14 cellular contexts compared by ENCODE assay signal in the genomic region with DNA sequence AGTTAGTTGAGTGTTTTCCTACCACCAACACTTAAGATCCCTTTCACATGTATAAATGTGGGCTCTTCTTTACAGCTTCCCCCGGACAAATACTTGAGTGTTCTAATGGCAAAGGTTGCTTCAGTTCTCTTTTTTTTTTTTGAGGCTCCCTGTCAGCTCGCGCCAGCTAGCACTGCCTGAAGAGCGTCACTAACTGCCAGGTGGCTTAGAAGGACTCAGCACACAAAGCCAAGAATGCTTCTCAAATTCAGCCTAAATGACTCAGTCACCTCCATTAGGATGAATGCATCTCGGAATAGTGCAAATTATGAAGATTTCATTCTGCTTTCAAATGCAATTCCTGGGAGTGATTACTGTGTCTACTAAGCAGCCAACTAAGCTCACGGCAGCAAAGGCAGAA.
DNase-seq lines count a peak whose midpoint lies in the region; ATAC-seq lines count a peak whose summit lies in the region.
"Had no signal": no experiment of that assay in that cellular context is flagged by ENCODE, and none has a peak within 500 bp of the region (broad histone marks: within the 10 kb centered on the region; RNA-seq: fewer than 3 reads in every experiment).

No MANE protein-coding gene starts in this region.

- DNase-seq in Daoy (ENCODE audit: low read depth) (peak; percentile 29), NCI-H128 (lab: John Stamatoyannopoulos, UW; ENCODE audit: unreplicated experiment) (peak; percentile 14), SHP77 (lab: John Stamatoyannopoulos, UW) (peak; percentile 54 to 58), iris pigment epithelial cell (ENCODE audit: low read depth) (peak; percentile 58), H4 (ENCODE audit: low spot score) (no peak), OCI-M2 (lab: John Stamatoyannopoulos, UW; ENCODE audit: unreplicated experiment) (no peak)
- DNase-seq: BE2C, HCEC 1CT, immature natural killer cell had no signal

- ATAC-seq in HG03139 (IDR thresholded peaks at IDR 0.05; ENCODE audit: unreplicated experiment) (no peak), HG03521 (IDR thresholded peaks at IDR 0.05; ENCODE audit: unreplicated experiment) (no peak)
- ATAC-seq: activated naive CD4-positive, alpha-beta T cell treated with anti-CD3 and anti-CD28 coated beads, Interleukin-2, amount 50 U/mL, for 72 hours; HepG2; Right ventricle myocardium inferior had no signal

Comparison
In these comparisons a context has a peak if more than half of its experiments do, and no peak if none do; other contexts are left out.
1. DNase-seq: peak in Daoy (single experiment), NCI-H128 (single experiment), SHP77 (2 of 2) and iris pigment epithelial cell (single experiment); none in H4 (single experiment) and OCI-M2 (single experiment).